Comparison of ENCODE assay signal across 8 cellular contexts in genomic region chr22:24555496-24556253, GRCh38. TPM values are rescaled to one million over a fixed set of nuclear protein-coding genes. Genes with fewer than 3 reads are reported as not detected.
DNase-seq lines count a peak whose midpoint lies in the region; ATAC-seq and TF ChIP-seq lines count a peak whose summit lies in the region.

TSS of gene SNRPD3 (plus strand) at chr22:24555999. CDS start at chr22:24557675, 1,676 bp downstream.

- peak; percentile 85 for DNase-seq in NCI-H2029 (lab: John Stamatoyannopoulos, UW)
- peak; percentile 80 for DNase-seq in T1000 (lab: John Stamatoyannopoulos, UW)
- DNase-seq in astrocyte of the hippocampus (ENCODE audit: low read depth, low spot score), result peak; percentile 96
- peak; percentile 96 for DNase-seq in hepatocyte (ENCODE audit: low spot score)
- DNase-seq in renal cortical epithelial cell (ENCODE audit: low read depth), result peak; percentile 74
- DNase-seq in aorta, result peak; percentile 96 to 97

- H3K4me1 ChIP-seq in hepatocyte (ENCODE audit: insufficient read depth) (peaks cover 39% of the 10 kb centered on the region), aorta (ENCODE audit: control insufficient read depth in 1 of 2, insufficient read depth in 2 of 2, low read length in 2 of 2) (peaks cover 4 to 5% of the 10 kb centered on the region in 2 donors)

- peaks cover 18% of the 10 kb centered on the region for H4K20me1 ChIP-seq in hepatocyte (ENCODE audit: insufficient read depth, poor library complexity, severe bottlenecking)

- ATAC-seq in GM18508 (IDR thresholded peaks at IDR 0.05; ENCODE audit: insufficient read depth, unreplicated experiment) (peak; percentile 42), HG02973 (IDR thresholded peaks at IDR 0.05; ENCODE audit: unreplicated experiment) (peak; percentile 44), aorta (ENCODE audit: low FRiP score) (peak; percentile 94)

- 2% methylated on average over 42 of the region's 46 CpGs for WGBS in hepatocyte (ENCODE audit: low lambda C conversion rate, missing lambda C conversion rate)
- 0% methylated on average over 46 of the region's 46 CpGs for WGBS in aorta, 2 donors

- no peak for TF ChIP-seq CTCF in hepatocyte (IDR thresholded peaks at IDR 0.05; ENCODE audit: poor library complexity)

- H2AFZ ChIP-seq in hepatocyte, result peak within 1 kb of the TSS; percentile 55

- H3K79me2 ChIP-seq in hepatocyte, result peaks cover 86% of the 10 kb centered on the region

- no peaks in the 10 kb centered on the region for H3K27me3 ChIP-seq in hepatocyte
- H3K27me3 ChIP-seq in aorta (ENCODE audit: control insufficient read depth in 1 of 2, insufficient read depth in 2 of 2, low read length in 1 of 2), result no peaks in the 10 kb centered on the region

- intact Hi-C loops in aorta (cut with DNase I), result no loop called here

- H3K9me2 ChIP-seq in hepatocyte (replicated peaks; ENCODE audit: insufficient read depth), result no peaks in the 10 kb centered on the region

- H3K27ac ChIP-seq in hepatocyte (peak within 1 kb of the TSS; percentile 97), aorta (ENCODE audit: low read depth in 1 of 2, low read length in 2 of 2) (peak within 1 kb of the TSS; percentile 32 to 94)

- H3K36me3 ChIP-seq in hepatocyte (replicated peaks; ENCODE audit: insufficient read depth, low read depth), result no peaks in the 10 kb centered on the region
- peaks cover 0 to 3% of the 10 kb centered on the region in 2 donors for H3K36me3 ChIP-seq in aorta (ENCODE audit: control insufficient read depth in 1 of 2, insufficient read depth in 2 of 2, low read length in 1 of 2)

- H3K9me3 ChIP-seq in hepatocyte (ENCODE audit: low read depth), result no peaks in the 10 kb centered on the region
- no peaks in the 10 kb centered on the region for H3K9me3 ChIP-seq in aorta (ENCODE audit: control insufficient read depth, low read length)

- peak within 1 kb of the TSS; percentile 93 for H3K4me2 ChIP-seq in hepatocyte

- peak within 1 kb of the TSS; percentile 87 for H3K4me3 ChIP-seq in hepatocyte
- H3K4me3 ChIP-seq in aorta (ENCODE audit: low read length in 2 of 2), result peak within 1 kb of the TSS; percentile 72 to 83

RNA-seq across cellular contexts. Expression of gene SNRPD3, which starts in this region (rescaled TPM):
- total RNA-seq in hepatocyte (145 and 185 TPM in 2 replicates), renal cortical epithelial cell (166 and 255 TPM in 2 replicates), aorta (10 to 100 TPM; 43.4 to 44.8 TPM)
- polyA plus RNA-seq in hepatocyte (120 and 122 TPM in 2 replicates), aorta (10 to 100 TPM; 75.2 to 91.4 TPM)

Comparison
In these comparisons a context has a peak if more than half of its experiments do, and no peak if none do; other contexts are left out.
1. Peak in every context shown above with its lines: DNase-seq, ATAC-seq, H3K4me3 ChIP-seq and H3K27ac ChIP-seq.
2. ATAC-seq: peak in every context shown above with its lines; median percentile 94 in aorta; 44 in HG02973; 42 in GM18508.